In the genomic region with DNA sequence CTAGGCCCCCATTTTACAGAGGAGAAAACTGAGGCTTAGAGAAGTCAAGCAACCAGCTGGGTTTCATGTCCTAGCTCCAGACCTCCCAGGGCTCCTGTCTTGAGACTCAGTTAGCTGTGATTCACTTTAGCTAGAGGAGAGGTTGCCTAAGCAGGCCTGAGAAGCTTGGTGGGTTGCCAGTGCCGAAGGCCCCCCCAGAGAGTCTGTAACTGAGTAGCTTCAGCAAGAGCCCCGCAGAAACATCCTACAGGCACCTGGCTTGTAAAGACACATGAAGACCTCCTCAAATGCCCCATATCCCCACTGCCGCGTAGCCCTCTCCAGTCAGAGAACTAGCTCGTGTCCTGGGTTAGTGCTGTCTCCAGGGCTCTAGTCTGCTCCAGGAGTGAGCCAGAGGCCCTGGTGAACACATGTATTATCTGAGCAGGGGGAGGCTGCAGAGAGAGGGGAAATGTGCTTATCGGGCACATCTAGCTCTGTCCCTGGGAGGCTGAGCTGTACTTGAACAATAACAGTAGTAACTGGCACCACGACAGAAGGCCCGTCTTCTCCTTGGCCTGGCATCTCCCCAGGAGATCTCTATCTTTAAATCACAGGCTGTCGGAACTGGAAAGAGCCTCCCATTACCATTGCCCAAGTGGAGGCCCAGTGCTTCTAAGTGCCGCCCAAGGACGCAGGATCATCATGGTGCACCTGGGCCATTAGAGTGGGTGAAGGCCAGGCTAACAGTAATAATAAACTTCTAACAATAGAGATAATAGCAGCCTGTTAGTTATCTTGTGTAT, we compare ENCODE assay signal across 1 cellular context.
TF ChIP-seq lines count a peak whose summit lies in the region.

No MANE protein-coding gene starts in this region.

TF ChIP-seq in endothelial cell of umbilical vein, 7 proteins besides CTCF, POLR2A, EP300 and RAD21:
- TF ChIP-seq FOS (IDR thresholded peaks at IDR 0.05; ENCODE audit: borderline replicate concordance, insufficient read depth, low read length) (no peak), GATA2 (IDR thresholded peaks at IDR 0.05; ENCODE audit: insufficient read depth, insufficient read length, low read depth, low read length) (peak; percentile 94)
